ENCODE assay signal across 8 cellular contexts in genomic region chr20:51750037-51750769, GRCh38. TPM values are rescaled to one million over a fixed set of nuclear protein-coding genes. Genes with fewer than 3 reads are reported as not detected.
A peak's percentile ranks its signal among the peaks of the same experiment; 100 is the strongest.
DNase-seq lines count a peak whose midpoint lies in the region; ATAC-seq and TF ChIP-seq lines count a peak whose summit lies in the region.

No MANE protein-coding gene starts in this region.

- POLR2A ChIA-PET in PC-3 (lab: Charles Lee; ENCODE audit: unreplicated experiment) (interaction anchor here (0.5 to 1.4 kb wide), 5 partner anchors 9 to 89 kb away, joined by 3 to 4 read pairs (median 4); no protein-coding TSS in a partner anchor), OCI-LY7 (lab: Charles Lee) (interaction anchor here (0.6 to 1.0 kb wide), 2 partner anchors 17 to 32 kb away, joined by 3 read pairs; no protein-coding TSS in a partner anchor)

- H3F3A ChIP-seq in PC-3 (ENCODE audit: low read length, unreplicated experiment): peaks cover 8% of the 10 kb centered on the region

- H3K4me1 ChIP-seq in PC-3 (ENCODE audit: insufficient read depth, low read length) (peaks cover 58% of the 10 kb centered on the region), OCI-LY7 (ENCODE audit: insufficient read depth, low read length, poor library complexity, severe bottlenecking) (no peaks in the 10 kb centered on the region)
- no peaks in the 10 kb centered on the region for H3K4me1 ChIP-seq in effector memory CD4-positive, alpha-beta T cell (ENCODE audit: control insufficient read depth, insufficient read depth, low read length, poor library complexity, severe bottlenecking)

- H3K9me2 ChIP-seq in PC-3 (replicated peaks; ENCODE audit: low read length) (no peaks in the 10 kb centered on the region), OCI-LY7 (ENCODE audit: insufficient read depth, low read length) (no peaks in the 10 kb centered on the region)

- intact Hi-C loops in PC-3 (cut with micrococcal nuclease) (loop anchor here (5.0 kb wide), 2 partner anchors 52 to 188 kb away; partner anchors contain the start of gene SALL4), OCI-LY7 (cut with micrococcal nuclease; ENCODE audit: unreplicated experiment) (no loop called here)

- peak overlapping the region; percentile 70 for H3K9ac ChIP-seq in PC-3 (ENCODE audit: low read length)

- no peaks in the 10 kb centered on the region for H4K20me1 ChIP-seq in PC-3 (ENCODE audit: low read length)
- no peaks in the 10 kb centered on the region for H4K20me1 ChIP-seq in OCI-LY7 (ENCODE audit: insufficient read depth, low read length)

- TF ChIP-seq CTCF in PC-3 (conservative IDR thresholded peaks at IDR 0.05; ENCODE audit: low read depth, low read length): no peak
- TF ChIP-seq CTCF in coronary artery (IDR thresholded peaks at IDR 0.05): no peak
- no peak for TF ChIP-seq CTCF in OCI-LY7 (conservative IDR thresholded peaks at IDR 0.05; ENCODE audit: low read length)

- H3K9me3 ChIP-seq in PC-3 (ENCODE audit: low read length) (no peaks in the 10 kb centered on the region), OCI-LY7 (ENCODE audit: low read length) (no peaks in the 10 kb centered on the region)
- H3K9me3 ChIP-seq in effector memory CD4-positive, alpha-beta T cell (ENCODE audit: control insufficient read depth, low read length): no peaks in the 10 kb centered on the region

- H2AFZ ChIP-seq in PC-3 (ENCODE audit: low read length): no peak overlapping the region
- no peak overlapping the region for H2AFZ ChIP-seq in OCI-LY7 (ENCODE audit: low read length)

- H3K36me3 ChIP-seq in PC-3 (ENCODE audit: low read depth, low read length): no peaks in the 10 kb centered on the region
- no peaks in the 10 kb centered on the region for H3K36me3 ChIP-seq in effector memory CD4-positive, alpha-beta T cell (ENCODE audit: control insufficient read depth, insufficient read depth, low read length)
- H3K36me3 ChIP-seq in OCI-LY7 (ENCODE audit: insufficient read depth, low read length): no peaks in the 10 kb centered on the region

- CTCF ChIA-PET in PC-3 (lab: Charles Lee): interaction anchor here (0.5 to 1.0 kb wide), 3 partner anchors 37 to 311 kb away, joined by 3 read pairs; no protein-coding TSS in a partner anchor
- CTCF ChIA-PET in OCI-LY7 (lab: Charles Lee; ENCODE audit: unreplicated experiment): interaction anchor here (0.6 kb wide), 1 partner anchor 360 kb away, joined by 3 read pairs; no protein-coding TSS in a partner anchor

- DNase-seq in SIG-M5 treated with dmso at 0.1 percent for 504 hours (lab: John Stamatoyannopoulos, UW; ENCODE audit: unreplicated experiment): peak; percentile 97
- DNase-seq in SIG-M5 (lab: John Stamatoyannopoulos, UW): no peak
- peak; percentile 100 for DNase-seq in PC-3
- peak; percentile 88 for DNase-seq in coronary artery (ENCODE audit: low spot score)
- DNase-seq in lung microvascular endothelial cell (ENCODE audit: low read depth in 2 of 2): peak; percentile 92 to 99
- peak; percentile 71 for DNase-seq in superior temporal gyrus (ENCODE audit: extremely low spot score)
- DNase-seq in effector memory CD4-positive, alpha-beta T cell: no peak
- DNase-seq in OCI-LY7 (ENCODE audit: low spot score): no peak

- H3K4me3 ChIP-seq in PC-3 (ENCODE audit: low read length) (peak overlapping the region; percentile 31; the same call in 1 of the 2 replicates), coronary artery (no peak overlapping the region), OCI-LY7 (ENCODE audit: low read depth, low read length, poor library complexity, severe bottlenecking) (no peak overlapping the region)
- H3K4me3 ChIP-seq in effector memory CD4-positive, alpha-beta T cell (ENCODE audit: insufficient read depth, low read depth, low read length, poor library complexity, severe bottlenecking): no peak overlapping the region

- peak; percentile 87 for ATAC-seq in PC-3

- H3K4me2 ChIP-seq in PC-3 (ENCODE audit: low read length) (peak overlapping the region; percentile 71), OCI-LY7 (ENCODE audit: low read length) (no peak overlapping the region)

- H3K79me2 ChIP-seq in PC-3 (ENCODE audit: low read length) (peaks cover 68% of the 10 kb centered on the region), OCI-LY7 (ENCODE audit: insufficient read depth, low read depth, low read length) (no peaks in the 10 kb centered on the region)

- peak overlapping the region; percentile 87 for H3K27ac ChIP-seq in PC-3 (ENCODE audit: low read length)
- peak overlapping the region; percentile 78 to 83 for H3K27ac ChIP-seq in coronary artery
- no peak overlapping the region for H3K27ac ChIP-seq in effector memory CD4-positive, alpha-beta T cell (ENCODE audit: insufficient read depth, low read length, poor library complexity, severe bottlenecking)
- H3K27ac ChIP-seq in OCI-LY7 (ENCODE audit: low read depth, low read length, poor library complexity, severe bottlenecking): no peak overlapping the region

- no peaks in the 10 kb centered on the region for H3K27me3 ChIP-seq in PC-3 (ENCODE audit: low read length)
- no peaks in the 10 kb centered on the region for H3K27me3 ChIP-seq in effector memory CD4-positive, alpha-beta T cell (replicated peaks; ENCODE audit: control insufficient read depth, insufficient read depth, low read length, poor library complexity, severe bottlenecking)

- BruUV-seq in PC-3 (replicated peaks; lab: Mats Ljungman, UMichigan) (no TSS peak), OCI-LY7 (replicated peaks; lab: Mats Ljungman, UMichigan) (no TSS peak)

RNA-seq across cellular contexts. Expression of gene ATP9A, which starts 18.0 kb away (rescaled TPM):
- total RNA-seq in PC-3 (2014; rRNA removed): 31.3 and 34.6 TPM in 2 replicates
- 52.1 and 55.6 TPM in 2 replicates for total RNA-seq in lung microvascular endothelial cell
- 0.82 and 0.85 TPM in 2 replicates for total RNA-seq in OCI-LY7 (2014; rRNA removed; shearing (Covaris generic))
- 0.67 and 0.70 TPM in 2 replicates for total RNA-seq in OCI-LY7 (2022)

RNA-seq across cellular contexts. Expression of gene SALL4, which starts 52.1 kb away (rescaled TPM):
- 1.7 and 3.1 TPM in 2 replicates for total RNA-seq in PC-3 (2014; rRNA removed)
- total RNA-seq in lung microvascular endothelial cell: 0.20 and 0.22 TPM in 2 replicates
- 0.06 and 0.18 TPM in 2 replicates for total RNA-seq in OCI-LY7 (2014; rRNA removed; shearing (Covaris generic))
- total RNA-seq in OCI-LY7 (2022): not detected in 2 replicates

Comparison
In these comparisons a context has a peak if more than half of its experiments do, and no peak if none do; other contexts are left out.
1. DNase-seq: peak in SIG-M5 treated with dmso at 0.1 percent for 504 hours (single experiment), PC-3 (single experiment), coronary artery (single experiment), lung microvascular endothelial cell (2 of 2) and superior temporal gyrus (single experiment); none in SIG-M5 (single experiment), effector memory CD4-positive, alpha-beta T cell (0 of 3) and OCI-LY7 (single experiment).
2. H3K27ac ChIP-seq: peak in PC-3 (single experiment) and coronary artery (2 of 2); none in effector memory CD4-positive, alpha-beta T cell (single experiment) and OCI-LY7 (single experiment).
3. RNA of gene ATP9A, which starts 18.0 kb away (total RNA-seq): 52.1 to 55.6 TPM in lung microvascular endothelial cell and 31.3 to 34.6 TPM in PC-3; 0.67 to 0.85 TPM in OCI-LY7; every median in the first group is over 10 times any median in the second.